In genomic region chr20:36273414-36274247, GRCh38 we compare ENCODE assay signal across 9 cellular contexts. TPM values are rescaled to one million over a fixed set of nuclear protein-coding genes. Genes with fewer than 3 reads are reported as not detected.
DNase-seq lines count a peak whose midpoint lies in the region; ATAC-seq and TF ChIP-seq lines count a peak whose summit lies in the region.
"Had no signal": no experiment of that assay in that cellular context is flagged by ENCODE, and none has a peak within 500 bp of the region (broad histone marks: within the 10 kb centered on the region; RNA-seq: fewer than 3 reads in every experiment).

No MANE protein-coding gene starts in this region.

- no peak for ATAC-seq in HG03045 (IDR thresholded peaks at IDR 0.05; ENCODE audit: unreplicated experiment)

- intact Hi-C loops in posterior vena cava (cut with DNase I), result no loop called here

- no peak overlapping the region for H3K4me3 Mint-ChIP-seq in activated T-cell treated with anti-CD3 and anti-CD28 coated beads, Interleukin-2, amount 50 U/mL, for 24 hours

- no peaks in the 10 kb centered on the region for H3K4me1 Mint-ChIP-seq in activated T-cell treated with anti-CD3 and anti-CD28 coated beads, Interleukin-2, amount 50 U/mL, for 24 hours (ENCODE audit: low read depth)

- no peaks in the 10 kb centered on the region for H3K36me3 Mint-ChIP-seq in activated T-cell treated with anti-CD3 and anti-CD28 coated beads, Interleukin-2, amount 50 U/mL, for 24 hours (ENCODE audit: low read depth)

- TF ChIP-seq CTCF in LNCAP (IDR thresholded peaks at IDR 0.05), result peak; percentile 44; the same call in 1 of the 2 replicates

- H3K27ac ChIP-seq in caudate nucleus (ENCODE audit: low read depth, low read length), result peak overlapping the region; percentile 58

- H3K27me3 Mint-ChIP-seq in activated T-cell treated with anti-CD3 and anti-CD28 coated beads, Interleukin-2, amount 50 U/mL, for 24 hours, result peaks cover 12% of the 10 kb centered on the region

- H3K27ac Mint-ChIP-seq in activated T-cell treated with anti-CD3 and anti-CD28 coated beads, Interleukin-2, amount 50 U/mL, for 24 hours, result no peak overlapping the region

- H3K9me3 Mint-ChIP-seq in activated T-cell treated with anti-CD3 and anti-CD28 coated beads, Interleukin-2, amount 50 U/mL, for 24 hours, result no peaks in the 10 kb centered on the region

- DNase-seq in NCI-H2171 treated with DMSO at 0.1 percent for 48 hours (lab: John Stamatoyannopoulos, UW) (peak; percentile 11), NCI-H2171 (lab: John Stamatoyannopoulos, UW) (no peak), caudate nucleus (lab: John Stamatoyannopoulos, UW) (peak in 11 of 61 donors; percentile 8 to 53 (median 16)), posterior vena cava (ENCODE audit: low spot score) (peak; percentile 48), hippocampal formation (lab: John Stamatoyannopoulos, UW) (no peak)
- no peak for DNase-seq in activated T-cell treated with anti-CD3 and anti-CD28 coated beads, Interleukin-2, amount 50 U/mL, for 24 hours
- DNase-seq: NCI-H2107 had no signal

RNA-seq across cellular contexts. Expression of gene DLGAP4, which starts 32.5 kb away (rescaled TPM):
- total RNA-seq in posterior vena cava, result 100 to 1,000 TPM; 116 to 141 TPM

RNA-seq across cellular contexts. Expression of gene AAR2, which starts 37.4 kb away (rescaled TPM):
- 10 to 100 TPM; 20.4 to 21.4 TPM for total RNA-seq in posterior vena cava

Comparison
In these comparisons a context has a peak if more than half of its experiments do, and no peak if none do; other contexts are left out.
1. DNase-seq: peak in NCI-H2171 treated with DMSO at 0.1 percent for 48 hours (single experiment) and posterior vena cava (single experiment); none in NCI-H2171 (single experiment), hippocampal formation (0 of 2) and activated T-cell treated with anti-CD3 and anti-CD28 coated beads, Interleukin-2, amount 50 U/mL, for 24 hours (single experiment).